Comparison of ENCODE assay signal across 8 cellular contexts in genomic region chr9:134396825-134397224, GRCh38.
A peak's percentile ranks its signal among the peaks of the same experiment; 100 is the strongest.
DNase-seq lines count a peak whose midpoint lies in the region; ATAC-seq and TF ChIP-seq lines count a peak whose summit lies in the region.

No MANE protein-coding gene starts in this region.

- ATAC-seq in central memory CD8-positive, alpha-beta T cell (replicated peaks; ENCODE audit: extremely low read depth, poor library complexity, severe bottlenecking) = peak; percentile 33
- ATAC-seq in HG03280 (IDR thresholded peaks at IDR 0.05; ENCODE audit: unreplicated experiment) = no peak
- ATAC-seq in GM21423 (IDR thresholded peaks at IDR 0.05; ENCODE audit: unreplicated experiment) = no peak

- H3K27me3 Mint-ChIP-seq in central memory CD8-positive, alpha-beta T cell = no peaks in the 10 kb centered on the region

- TF ChIP-seq CTCF in GM12874 (IDR thresholded peaks at IDR 0.05; ENCODE audit: insufficient read depth, low read depth, low read length) (0 out of 2 replicates have a peak, but pooled peaks have one; percentile 2), VCaP (conservative IDR thresholded peaks at IDR 0.05) (no peak)

- H3K27ac Mint-ChIP-seq in central memory CD8-positive, alpha-beta T cell (ENCODE audit: low read depth) = peak overlapping the region; percentile 98

- H3K27ac ChIP-seq in VCaP = 0 out of 2 replicates have a peak overlapping the region, but pooled peaks have one; percentile 10

- H3K4me3 Mint-ChIP-seq in central memory CD8-positive, alpha-beta T cell = peak overlapping the region; percentile 87

- intact Hi-C loops in head of caudate nucleus (cut with DNase I) = no loop called here

- DNase-seq in central memory CD8-positive, alpha-beta T cell (ENCODE audit: low spot score in 2 of 2) = peak in 1 of 2 donors; percentile 46
- peak; percentile 24 to 29 for DNase-seq in stimulated activated CD4-positive, alpha-beta T cell treated with anti-CD3 and anti-CD28 coated beads, Interleukin-15, amount 100 ng/mL, for 1 hour (ENCODE audit: low read depth in 1 of 2, low spot score in 1 of 2)
- DNase-seq in NOMO-1 treated with dmso at 0.1 percent for 144 hours (lab: John Stamatoyannopoulos, UW; ENCODE audit: unreplicated experiment) (no peak), head of caudate nucleus (no peak)

- H3K9me3 Mint-ChIP-seq in central memory CD8-positive, alpha-beta T cell = peaks cover 6% of the 10 kb centered on the region

- peaks cover 53% of the 10 kb centered on the region for H3K4me1 Mint-ChIP-seq in central memory CD8-positive, alpha-beta T cell

- H3K36me3 Mint-ChIP-seq in central memory CD8-positive, alpha-beta T cell (ENCODE audit: insufficient read depth) = peaks cover 20% of the 10 kb centered on the region

Comparison
In these comparisons a context has a peak if more than half of its experiments do, and no peak if none do; other contexts are left out.
1. DNase-seq: peak in stimulated activated CD4-positive, alpha-beta T cell treated with anti-CD3 and anti-CD28 coated beads, Interleukin-15, amount 100 ng/mL, for 1 hour (2 of 2); none in NOMO-1 treated with dmso at 0.1 percent for 144 hours (single experiment) and head of caudate nucleus (0 of 42).